ENCODE assay signal across 2 cellular contexts in genomic region chr19:1505991-1506881, GRCh38.
TF ChIP-seq lines count a peak whose summit lies in the region.

No MANE protein-coding gene starts in this region.

TF ChIP-seq in GM23338, 12 proteins besides CTCF, POLR2A, EP300 and RAD21:
- TF ChIP-seq EZH2 (IDR thresholded peaks at IDR 0.05; ENCODE audit: low read depth, unreplicated experiment) (no peak), NANOG (IDR thresholded peaks at IDR 0.05; ENCODE audit: borderline replicate concordance) (no peak), REST (IDR thresholded peaks at IDR 0.05; ENCODE audit: unreplicated experiment) (no peak), ZNF462 (CRISPR knock-in tag; IDR thresholded peaks at IDR 0.05) (no peak), POLR2AphosphoS5 (IDR thresholded peaks at IDR 0.05; ENCODE audit: low read depth) (no peak), STAT1 (IDR thresholded peaks at IDR 0.05; ENCODE audit: unreplicated experiment) (no peak), EZH2phosphoT487 (IDR thresholded peaks at IDR 0.05; ENCODE audit: unreplicated experiment) (no peak), CREB1 (CRISPR knock-in tag; IDR thresholded peaks at IDR 0.05; ENCODE audit: low read depth) (no peak), ZNF114 (CRISPR knock-in tag; IDR thresholded peaks at IDR 0.05) (no peak), ZNF331 (CRISPR knock-in tag; IDR thresholded peaks at IDR 0.05; ENCODE audit: low read depth) (no peak), JUNB (IDR thresholded peaks at IDR 0.05; ENCODE audit: unreplicated experiment) (no peak), ETS1 (IDR thresholded peaks at IDR 0.05) (no peak)
TF ChIP-seq in GM23338: peak in this region for 0.

TF ChIP-seq in GM12878, 131 proteins besides CTCF, POLR2A, EP300 and RAD21:
- TF ChIP-seq ZBTB40 (IDR thresholded peaks at IDR 0.05; ENCODE audit: borderline replicate concordance) (no peak), NR2C1 (IDR thresholded peaks at IDR 0.05) (peak; percentile 6; the same call in 1 of the 2 replicates)
